1 cellular context compared by ENCODE assay signal in genomic region chr5:52809884-52810283, GRCh38.
TF ChIP-seq lines count a peak whose summit lies in the region.

No MANE protein-coding gene starts in this region.

TF ChIP-seq in K562, 482 proteins besides CTCF, POLR2A, EP300 and RAD21 (continued from another document):
- TF ChIP-seq TRIM24 (IDR thresholded peaks at IDR 0.05): no peak
- TF ChIP-seq ZKSCAN1 (IDR thresholded peaks at IDR 0.05; ENCODE audit: low read depth, low read length): no peak
- TF ChIP-seq, protein P1, sequence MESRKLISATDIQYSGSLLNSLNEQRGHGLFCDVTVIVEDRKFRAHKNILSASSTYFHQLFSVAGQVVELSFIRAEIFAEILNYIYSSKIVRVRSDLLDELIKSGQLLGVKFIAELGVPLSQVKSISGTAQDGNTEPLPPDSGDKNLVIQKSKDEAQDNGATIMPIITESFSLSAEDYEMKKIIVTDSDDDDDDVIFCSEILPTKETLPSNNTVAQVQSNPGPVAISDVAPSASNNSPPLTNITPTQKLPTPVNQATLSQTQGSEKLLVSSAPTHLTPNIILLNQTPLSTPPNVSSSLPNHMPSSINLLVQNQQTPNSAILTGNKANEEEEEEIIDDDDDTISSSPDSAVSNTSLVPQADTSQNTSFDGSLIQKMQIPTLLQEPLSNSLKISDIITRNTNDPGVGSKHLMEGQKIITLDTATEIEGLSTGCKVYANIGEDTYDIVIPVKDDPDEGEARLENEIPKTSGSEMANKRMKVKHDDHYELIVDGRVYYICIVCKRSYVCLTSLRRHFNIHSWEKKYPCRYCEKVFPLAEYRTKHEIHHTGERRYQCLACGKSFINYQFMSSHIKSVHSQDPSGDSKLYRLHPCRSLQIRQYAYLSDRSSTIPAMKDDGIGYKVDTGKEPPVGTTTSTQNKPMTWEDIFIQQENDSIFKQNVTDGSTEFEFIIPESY (CRISPR knock-in tag; IDR thresholded peaks at IDR 0.05): no peak
